Comparison of ENCODE assay signal across 11 cellular contexts in the genomic region with DNA sequence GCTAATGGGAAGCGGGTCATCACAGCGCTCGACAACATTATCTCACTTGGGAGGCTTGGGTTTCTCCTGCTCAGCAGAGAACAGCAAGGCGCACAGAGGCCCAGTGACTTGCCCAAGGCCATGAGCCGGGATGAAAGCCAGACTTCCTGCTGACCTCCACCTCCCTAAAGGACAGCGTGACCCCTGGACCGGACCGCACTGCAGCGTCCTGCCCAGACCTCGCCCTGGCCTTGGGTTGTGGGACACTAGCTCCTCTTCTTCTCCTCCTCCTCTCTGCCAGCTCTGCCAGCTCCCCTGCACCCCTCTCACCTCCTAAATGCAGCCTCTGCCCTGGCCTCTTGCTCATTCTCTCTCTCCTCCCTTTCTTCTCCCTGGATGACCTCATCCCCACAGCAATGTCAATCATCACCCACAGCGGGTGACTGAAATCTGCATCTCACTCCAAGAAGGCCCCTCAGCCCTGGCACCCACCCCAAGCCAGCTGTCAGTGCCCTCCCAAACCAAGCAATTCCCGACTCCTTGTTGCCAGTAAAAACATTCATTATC. TPM values are rescaled to one million over a fixed set of nuclear protein-coding genes. Genes with fewer than 3 reads are reported as not detected.
DNase-seq lines count a peak whose midpoint lies in the region; ATAC-seq and TF ChIP-seq lines count a peak whose summit lies in the region.
"Had no signal": no experiment of that assay in that cellular context is flagged by ENCODE, and none has a peak within 500 bp of the region (broad histone marks: within the 10 kb centered on the region; RNA-seq: fewer than 3 reads in every experiment).

No MANE protein-coding gene starts in this region.

- no peak overlapping the region for H2BK5ac ChIP-seq in IMR-90 (ENCODE audit: low read depth, low read length, poor library complexity, severe bottlenecking)

- no peak overlapping the region for H3K4me3 ChIP-seq in CD8-positive, alpha-beta memory T cell (ENCODE audit: low read length)
- H3K4me3 ChIP-seq in IMR-90 (ENCODE audit: insufficient read depth, low read depth, low read length), result no peak overlapping the region
- no peak overlapping the region for H3K4me3 ChIP-seq in adrenal gland
- H3K4me3 ChIP-seq: sigmoid colon had no signal

- H3K27ac Mint-ChIP-seq in CD8-positive, alpha-beta memory T cell, result peak overlapping the region in 7 of 8 donors; percentile 31 to 93 (median 77)
- H3K27ac Mint-ChIP-seq in naive B cell, result peak overlapping the region in 4 of 6 donors; percentile 72 to 94 (median 84)

- no peak overlapping the region for H4K8ac ChIP-seq in IMR-90 (ENCODE audit: low read depth in 2 of 2, low read length in 2 of 2)

- dilution Hi-C loops in IMR-90 (cut with HindIII; ENCODE audit: low sequenced_read_pairs, unreplicated experiment), result no loop called here

- no peak overlapping the region for H2BK15ac ChIP-seq in IMR-90 (ENCODE audit: low read depth, low read length)

- H3K18ac ChIP-seq in IMR-90 (ENCODE audit: low read depth, low read length), result no peak overlapping the region

- intact Hi-C loops in IMR-90 (cut with micrococcal nuclease) (no loop called here), adrenal gland (cut with DNase I) (no loop called here)

- H3K27me3 Mint-ChIP-seq in CD8-positive, alpha-beta memory T cell, result peaks cover 0 to 8% of the 10 kb centered on the region in 2 donors
- no peaks in the 10 kb centered on the region for H3K27me3 Mint-ChIP-seq in naive B cell

- no TSS peak for BruUV-seq in IMR-90 (replicated peaks; lab: Mats Ljungman, UMichigan)

- no peak overlapping the region for H3K56ac ChIP-seq in IMR-90 (ENCODE audit: extremely low read depth, insufficient read depth, low read length)

- H3K4me1 ChIP-seq in CD8-positive, alpha-beta memory T cell (ENCODE audit: insufficient read depth, low read length), result peaks cover 31% of the 10 kb centered on the region
- no peaks in the 10 kb centered on the region for H3K4me1 ChIP-seq in IMR-90 (ENCODE audit: control insufficient read depth, insufficient read depth, low read length)
- H3K4me1 ChIP-seq in adrenal gland (replicated peaks in 1 of 2), result peaks cover 16 to 37% of the 10 kb centered on the region in 2 donors

- peak overlapping the region; percentile 58 for H2AK9ac ChIP-seq in IMR-90 (replicated peaks; ENCODE audit: low read depth, low read length, poor library complexity)

- CTCF ChIA-PET in CD8-positive, alpha-beta memory T cell (lab: Charles Lee), result interaction anchor here (1.2 to 2.4 kb wide), 3 partner anchors 10 to 20 kb away, joined by 3 to 7 read pairs (median 3); no protein-coding TSS in a partner anchor
- CTCF ChIA-PET in IMR-90 (lab: Yijun Ruan, JAX), result no interaction called here

- H3K79me1 ChIP-seq in IMR-90 (ENCODE audit: low read depth in 1 of 2, low read length in 2 of 2), result no peaks in the 10 kb centered on the region

- no peak for TF ChIP-seq RAD21 in IMR-90 (IDR thresholded peaks at IDR 0.05; ENCODE audit: low read length)

- H3K4ac ChIP-seq in IMR-90 (ENCODE audit: low read depth, low read length), result no peak overlapping the region

- peaks cover 10 to 90% (median 13%) of the 10 kb centered on the region in 3 donors for H3K36me3 Mint-ChIP-seq in CD8-positive, alpha-beta memory T cell
- peaks cover 0 to 22% of the 10 kb centered on the region in 2 donors for H3K36me3 Mint-ChIP-seq in naive B cell

- no peaks in the 10 kb centered on the region for H3K9me1 ChIP-seq in IMR-90 (ENCODE audit: insufficient read depth, low read length)

- H3K4me2 ChIP-seq in IMR-90 (ENCODE audit: low read depth, low read length), result no peak overlapping the region

- no peak overlapping the region for H3K14ac ChIP-seq in IMR-90 (replicated peaks; ENCODE audit: low read depth, low read length)

- no peak for TF ChIP-seq POLR2A in IMR-90 (IDR thresholded peaks at IDR 0.05; ENCODE audit: low read depth, low read length)
- TF ChIP-seq POLR2A in adrenal gland (IDR thresholded peaks at IDR 0.05), result peak in 1 of 2 donors; percentile 50

- ATAC-seq in IMR-90 (ENCODE audit: low read depth), result no peak
- ATAC-seq in naive B cell (ENCODE audit: low read depth in 2 of 2), result no peak
- ATAC-seq in GM18511 (IDR thresholded peaks at IDR 0.05; ENCODE audit: unreplicated experiment), result no peak
- no peak for ATAC-seq in GM18517 (IDR thresholded peaks at IDR 0.05; ENCODE audit: unreplicated experiment)
- ATAC-seq in HG02798 (IDR thresholded peaks at IDR 0.05; ENCODE audit: poor library complexity, unreplicated experiment), result no peak

- H4K20me1 ChIP-seq in IMR-90 (ENCODE audit: insufficient read depth, low read length), result no peaks in the 10 kb centered on the region

- peak overlapping the region in 4 of 7 donors; percentile 34 to 85 (median 53) for H3K4me3 Mint-ChIP-seq in CD8-positive, alpha-beta memory T cell
- H3K4me3 Mint-ChIP-seq in naive B cell, result peak overlapping the region in 2 of 8 donors; percentile 14 to 78

- no peak overlapping the region for H4K5ac ChIP-seq in IMR-90 (ENCODE audit: low read depth, low read length)

- no peak overlapping the region for H2BK120ac ChIP-seq in IMR-90 (ENCODE audit: low read depth, low read length)

- no peak overlapping the region for H3K23ac ChIP-seq in IMR-90 (ENCODE audit: low read depth, low read length)

- POLR2A ChIA-PET in CD8-positive, alpha-beta memory T cell (lab: Charles Lee), result interaction anchor here (1.3 kb wide), 1 partner anchor 10 kb away, joined by 4 read pairs; no protein-coding TSS in a partner anchor
- POLR2A ChIA-PET in IMR-90 (lab: Charles Lee; ENCODE audit: unreplicated experiment), result no interaction called here

- H3K9ac ChIP-seq in IMR-90 (ENCODE audit: low read depth, low read length), result no peak overlapping the region

- H2AFZ ChIP-seq in IMR-90 (replicated peaks; ENCODE audit: low read length, poor library complexity), result no peak overlapping the region

- peaks cover 0 to 2% (median 0%) of the 10 kb centered on the region in 5 donors for H3K9me3 Mint-ChIP-seq in CD8-positive, alpha-beta memory T cell
- no peaks in the 10 kb centered on the region for H3K9me3 Mint-ChIP-seq in naive B cell

- peaks cover 89% of the 10 kb centered on the region for H3K36me3 ChIP-seq in CD8-positive, alpha-beta memory T cell (ENCODE audit: insufficient read depth, low read length)
- no peaks in the 10 kb centered on the region for H3K36me3 ChIP-seq in IMR-90 (ENCODE audit: control insufficient read depth, insufficient read depth, low read length)
- H3K36me3 ChIP-seq in adrenal gland (replicated peaks in 1 of 2), result no peaks in the 10 kb centered on the region
- H3K36me3 ChIP-seq: sigmoid colon had no signal

- H3K27ac ChIP-seq in CD8-positive, alpha-beta memory T cell (ENCODE audit: low read depth, low read length), result no peak overlapping the region
- H3K27ac ChIP-seq in IMR-90 (ENCODE audit: insufficient read depth, low read length), result no peak overlapping the region
- peak overlapping the region in 4 of 5 donors; percentile 57 to 84 (median 80) for H3K27ac ChIP-seq in adrenal gland
- H3K27ac ChIP-seq: sigmoid colon had no signal

- no peak overlapping the region for H2BK20ac ChIP-seq in IMR-90 (ENCODE audit: low read depth, low read length)

- TF ChIP-seq CTCF in IMR-90 (conservative IDR thresholded peaks at IDR 0.05; ENCODE audit: low read depth, low read length), result no peak
- no peak for TF ChIP-seq CTCF in adrenal gland (IDR thresholded peaks at IDR 0.05)

- H2AK5ac ChIP-seq in IMR-90 (ENCODE audit: low read depth, low read length), result no peak overlapping the region

- H3K9me3 ChIP-seq in CD8-positive, alpha-beta memory T cell (ENCODE audit: low read length), result no peaks in the 10 kb centered on the region
- H3K9me3 ChIP-seq in IMR-90 (ENCODE audit: control insufficient read depth, insufficient read depth, low read length) (peaks cover 4% of the 10 kb centered on the region), adrenal gland (replicated peaks in 1 of 3) (no peaks in the 10 kb centered on the region)
- H3K9me3 ChIP-seq: sigmoid colon had no signal

- DNase-seq in CD8-positive, alpha-beta memory T cell, result no peak
- DNase-seq in IMR-90, result no peak
- peak in 6 of 7 donors; percentile 55 to 91 (median 78) for DNase-seq in adrenal gland
- no peak for DNase-seq in naive B cell
- DNase-seq in activated gamma-delta T cell (lab: John Stamatoyannopoulos, UW), result no peak
- DNase-seq: activated naive CD4-positive, alpha-beta T cell treated with Interleukin-2 at 50 U/mL for 16 hours; NCI-H187 treated with DMSO at 0.1 percent for 48 hours; sigmoid colon had no signal

- no peak overlapping the region for H4K91ac ChIP-seq in IMR-90 (ENCODE audit: insufficient read depth, low read depth, low read length)

- no peaks in the 10 kb centered on the region for H3K27me3 ChIP-seq in CD8-positive, alpha-beta memory T cell (ENCODE audit: insufficient read depth, low read length, poor library complexity, severe bottlenecking)
- H3K27me3 ChIP-seq in IMR-90 (ENCODE audit: control insufficient read depth, insufficient read depth, low read length) (peaks cover 32% of the 10 kb centered on the region), adrenal gland (no peaks in the 10 kb centered on the region)
- H3K27me3 ChIP-seq: sigmoid colon had no signal

- WGBS in IMR-90 (ENCODE audit: extremely low coverage in 2 of 2, insufficient read length in 1 of 2), 2 experiments, result 68% methylated on average over 3 of the region's 12 CpGs; no CpG with 5 or more reads in 1 of the 2 experiments
- 32 to 39% (median 33%) methylated on average over 12 of the region's 12 CpGs for WGBS in adrenal gland, 4 donors

- peaks cover 19 to 39% (median 22%) of the 10 kb centered on the region in 3 donors for H3K4me1 Mint-ChIP-seq in CD8-positive, alpha-beta memory T cell
- H3K4me1 Mint-ChIP-seq in naive B cell, result peaks cover 0 to 8% (median 7%) of the 10 kb centered on the region in 3 donors

- in situ Hi-C loops in IMR-90 (cut with MboI; ENCODE audit: low sequenced_read_pairs), result no loop called here

TF ChIP-seq in IMR-90, 13 proteins besides CTCF, POLR2A, EP300 and RAD21:
- TF ChIP-seq FOS (IDR thresholded peaks at IDR 0.05; ENCODE audit: low read depth, low read length) (no peak), NFE2L2 (IDR thresholded peaks at IDR 0.05; ENCODE audit: low read depth, low read length) (no peak), CHD1 (IDR thresholded peaks at IDR 0.05; ENCODE audit: low read depth, low read length) (no peak), SMC3 (IDR thresholded peaks at IDR 0.05; ENCODE audit: low read depth, low read length) (no peak)

RNA-seq across cellular contexts. Expression of a gene that starts 19.4 kb away (rescaled TPM):
- 10 to 100 TPM; 63.0 to 69.2 TPM for total RNA-seq in CD8-positive, alpha-beta memory T cell
- 202 TPM for polyA plus RNA-seq in CD8-positive, alpha-beta memory T cell
- total RNA-seq in IMR-90 (2012; rRNA removed) (not detected in 2 replicates), adrenal gland (10 to 100 TPM; 13.8 to 68.9 (median 40.6) TPM)
- polyA plus RNA-seq in IMR-90 (2012; rRNA removed) (0.02 TPM in 1 of 2 replicates, not detected in the other), adrenal gland (10 to 100 TPM; 11.7 to 57.8 (median 23.6) TPM), naive B cell (ENCODE audit: low read depth in 6 of 6) (10 to 100 TPM; 27.8 to 59.5 (median 46.3) TPM)
- 0.04 TPM in 1 of 2 replicates, not detected in the other for polyA plus RNA-seq in IMR-90 (2012; cell fraction: cytosol; rRNA removed)
- polyA plus RNA-seq in IMR-90 (2012; cell fraction: nucleus; rRNA removed; ENCODE audit: low replicate concordance), result 0.23 and 0.36 TPM in 2 replicates

Comparison
In these comparisons a context has a peak if more than half of its experiments do, and no peak if none do; other contexts are left out.
1. DNase-seq: peak in adrenal gland (6 of 7); none in CD8-positive, alpha-beta memory T cell (0 of 5), IMR-90 (single experiment), naive B cell (single experiment) and activated gamma-delta T cell (single experiment).
2. H3K27ac ChIP-seq: peak in adrenal gland (4 of 5); none in CD8-positive, alpha-beta memory T cell (single experiment) and IMR-90 (single experiment).
3. RNA of a gene that starts 19.4 kb away (polyA plus RNA-seq): 202 TPM in CD8-positive, alpha-beta memory T cell (single experiment), 27.8 to 59.5 TPM in naive B cell and 11.7 to 57.8 TPM in adrenal gland; 0.02 to 0.36 TPM in IMR-90; every median in the first group is over 4 times any median in the second.